In genomic region chr12:108304633-108305032, GRCh38 we compare ENCODE assay signal across 1 cellular context.
TF ChIP-seq lines count a peak whose summit lies in the region.

No MANE protein-coding gene starts in this region.

TF ChIP-seq in endothelial cell of umbilical vein, 7 proteins besides CTCF, POLR2A, EP300 and RAD21 (continued from another document):
- TF ChIP-seq MAX (IDR thresholded peaks at IDR 0.05; ENCODE audit: insufficient read depth, insufficient read length) = no peak
- no peak for TF ChIP-seq FOS (IDR thresholded peaks at IDR 0.05; ENCODE audit: borderline replicate concordance, insufficient read depth, low read length)
- no peak for TF ChIP-seq POLR2AphosphoS5 (IDR thresholded peaks at IDR 0.05; ENCODE audit: insufficient read depth, low read depth, low read length)
- no peak for TF ChIP-seq EZH2 (IDR thresholded peaks at IDR 0.05; ENCODE audit: borderline replicate concordance, low read depth, low read length, severe bottlenecking)
- TF ChIP-seq GATA2 (IDR thresholded peaks at IDR 0.05; ENCODE audit: insufficient read depth, insufficient read length, low read depth, low read length) = no peak
